8 cellular contexts compared by ENCODE assay signal in genomic region chrX:115330498-115331138, GRCh38. TPM values are rescaled to one million over a fixed set of nuclear protein-coding genes. Genes with fewer than 3 reads are reported as not detected.
DNase-seq lines count a peak whose midpoint lies in the region; ATAC-seq lines count a peak whose summit lies in the region.

No MANE protein-coding gene starts in this region.

- no peak overlapping the region for H4K8ac ChIP-seq in mesendoderm (ENCODE audit: low read depth, low read length)

- no peaks in the 10 kb centered on the region for H3K4me1 ChIP-seq in mesendoderm (ENCODE audit: control insufficient read depth, low read depth, low read length)

- ATAC-seq in HG02610 (IDR thresholded peaks at IDR 0.05; ENCODE audit: unreplicated experiment) (no peak), GM19452 (IDR thresholded peaks at IDR 0.05; ENCODE audit: unreplicated experiment) (no peak)

- H2AK5ac ChIP-seq in mesendoderm (ENCODE audit: low read length), result no peak overlapping the region

- H4K5ac ChIP-seq in mesendoderm (ENCODE audit: low read length), result no peak overlapping the region

- H2BK120ac ChIP-seq in mesendoderm (ENCODE audit: low read depth, low read length), result no peak overlapping the region

- no peak overlapping the region for H3K23ac ChIP-seq in mesendoderm (ENCODE audit: low read length)

- no peak overlapping the region for H3K27ac ChIP-seq in mesendoderm (ENCODE audit: low read depth, low read length)

- no peak overlapping the region for H3K18ac ChIP-seq in mesendoderm (ENCODE audit: low read length)

- no peak overlapping the region for H2BK15ac ChIP-seq in mesendoderm (replicated peaks; ENCODE audit: low read depth)

- no peaks in the 10 kb centered on the region for H3K36me3 ChIP-seq in mesendoderm (ENCODE audit: control insufficient read depth, insufficient read depth, low read length)

- no peak overlapping the region for H3K9ac ChIP-seq in mesendoderm (ENCODE audit: low read length)

- DNase-seq in stimulated activated CD4-positive, alpha-beta T cell treated with anti-CD3 and anti-CD28 coated beads, Interleukin-4, amount 100 ng/mL, for 24 hours, result peak; percentile 5
- no peak for DNase-seq in stimulated activated CD4-positive, alpha-beta T cell treated with anti-CD3 and anti-CD28 coated beads, Interleukin-12 subunit alpha, Interleukin-12 subunit beta, amount 100 ng/mL, for 4 hours
- DNase-seq in HPDE6-E6E7 (ENCODE audit: extremely low spot score), result peak; percentile 31
- peak; percentile 68 for DNase-seq in OCI-M1 (lab: John Stamatoyannopoulos, UW)
- DNase-seq in ecto neural progenitor cell (ENCODE audit: low spot score), result peak; percentile 67
- peak; percentile 67 for DNase-seq in mesendoderm

- no peaks in the 10 kb centered on the region for H3K79me1 ChIP-seq in mesendoderm (ENCODE audit: low read length)

- H2BK5ac ChIP-seq in mesendoderm (ENCODE audit: low read length), result no peak overlapping the region

- H3K27me3 ChIP-seq in mesendoderm (ENCODE audit: insufficient read depth, low read length, poor library complexity), result no peaks in the 10 kb centered on the region

- H3K79me2 ChIP-seq in mesendoderm (ENCODE audit: control insufficient read depth, insufficient read depth, low read length), result no peaks in the 10 kb centered on the region

- no peak overlapping the region for H3K4ac ChIP-seq in mesendoderm (ENCODE audit: low read depth, low read length)

- H3K56ac ChIP-seq in mesendoderm (ENCODE audit: low read length), result no peak overlapping the region

- H3K4me2 ChIP-seq in mesendoderm (ENCODE audit: low read length), result no peak overlapping the region

- WGBS in mesendoderm (ENCODE audit: extremely low coverage, insufficient coverage, low lambda C conversion rate), result no CpG with 5 or more reads among the region's 18 CpGs

- no peak overlapping the region for H3K4me3 ChIP-seq in mesendoderm (ENCODE audit: low read length)

RNA-seq across cellular contexts. Expression of gene LUZP4, which starts 41.1 kb away (rescaled TPM):
- not detected for polyA plus RNA-seq in mesendoderm (2013, experiment 1 of 2)
- polyA plus RNA-seq in mesendoderm (2013, experiment 2 of 2), result not detected
